In the genomic region with DNA sequence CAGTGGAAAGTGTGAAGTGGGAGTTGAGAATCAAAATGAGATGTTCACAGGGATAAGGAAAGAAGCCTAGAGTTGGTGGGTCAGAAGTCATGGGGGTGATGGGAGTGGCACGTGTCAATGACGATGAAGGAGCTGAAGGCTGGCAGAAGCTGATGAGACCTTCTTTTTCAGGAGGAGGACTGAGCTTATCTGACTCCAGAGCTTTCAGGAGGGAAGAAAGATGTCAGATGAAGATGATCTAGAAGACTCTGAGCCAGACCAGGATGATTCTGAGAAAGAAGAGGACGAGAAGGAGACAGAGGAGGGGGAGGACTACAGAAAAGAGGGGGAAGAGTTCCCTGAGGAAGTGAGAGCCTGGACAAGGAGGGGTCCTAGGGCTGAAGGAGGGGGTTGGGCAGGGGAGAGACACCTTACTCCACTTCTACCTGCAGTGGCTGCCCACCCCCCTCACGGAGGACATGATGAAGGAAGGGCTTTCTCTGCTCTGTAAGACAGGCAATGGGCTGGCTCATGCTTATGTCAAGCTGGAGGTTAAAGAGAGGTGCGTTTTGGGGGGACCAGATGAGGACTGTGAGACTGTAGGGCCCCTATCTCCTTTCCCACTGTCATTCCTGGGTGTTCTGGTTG, we compare ENCODE assay signal across 11 cellular contexts. TPM values are rescaled to one million over a fixed set of nuclear protein-coding genes. Genes with fewer than 3 reads are reported as not detected.
DNase-seq lines count a peak whose midpoint lies in the region; ATAC-seq, FAIRE-seq and TF ChIP-seq lines count a peak whose summit lies in the region.
"Had no signal": no experiment of that assay in that cellular context is flagged by ENCODE, and none has a peak within 500 bp of the region (broad histone marks: within the 10 kb centered on the region; RNA-seq: fewer than 3 reads in every experiment).

No MANE protein-coding gene starts in this region.

- H4K20me1 ChIP-seq in GM12878 (ENCODE audit: control insufficient read depth, insufficient read depth) = no peaks in the 10 kb centered on the region

- H3K4me2 ChIP-seq in GM12878 (ENCODE audit: control insufficient read depth, insufficient read depth) = peak overlapping the region; percentile 83; the same call in 1 of the 2 replicates

- no peak for TF ChIP-seq EP300 in GM12878 (IDR thresholded peaks at IDR 0.05; ENCODE audit: borderline replicate concordance in 1 of 2, control insufficient read depth in 1 of 2, low read depth in 2 of 2, low read length in 2 of 2)

- SMC1A ChIA-PET in GM12878 (lab: Charles Lee; ENCODE audit: uncharacterized antibody, unreplicated experiment) = interaction anchor here (0.7 to 1.5 kb wide), 4 partner anchors 8 to 208 kb away, joined by 3 read pairs; no protein-coding TSS in a partner anchor

- H3K36me3 Mint-ChIP-seq in activated CD4-positive, alpha-beta T cell treated with anti-CD3 and anti-CD28 coated beads for 36 hours (ENCODE audit: low read depth) = no peaks in the 10 kb centered on the region
- H3K36me3 Mint-ChIP-seq: activated naive CD8-positive, alpha-beta T cell treated with anti-CD3 and anti-CD28 coated beads for 36 hours; WTC11 had no signal

- no TSS peak for BruUV-seq in GM12878 (replicated peaks; lab: Mats Ljungman, UMichigan)

- H3K9me3 Mint-ChIP-seq in activated CD4-positive, alpha-beta T cell treated with anti-CD3 and anti-CD28 coated beads for 36 hours (ENCODE audit: low read depth) = no peaks in the 10 kb centered on the region
- H3K9me3 Mint-ChIP-seq: activated naive CD8-positive, alpha-beta T cell treated with anti-CD3 and anti-CD28 coated beads for 36 hours; WTC11 had no signal

- RAD21 ChIA-PET in GM12878 (lab: Charles Lee; ENCODE audit: unreplicated experiment) = interaction anchor here (1.8 kb wide), 1 partner anchor 33 kb away, joined by 7 read pairs; a partner anchor contains a TSS

- TF ChIP-seq POLR2A in GM12878 (IDR thresholded peaks at IDR 0.05; ENCODE audit: low read depth, low read length) = no peak

- H3K9me3 ChIP-seq in cardiac muscle cell (ENCODE audit: low read depth) (no peaks in the 10 kb centered on the region), GM12878 (replicated peaks; ENCODE audit: control insufficient read depth, insufficient read depth, low read length) (no peaks in the 10 kb centered on the region), lower lobe of right lung (no peaks in the 10 kb centered on the region), upper lobe of right lung (no peaks in the 10 kb centered on the region)

- no peak overlapping the region for H3K27ac ChIP-seq in cardiac muscle cell
- H3K27ac ChIP-seq in GM12878 (ENCODE audit: control insufficient read depth, insufficient read depth) = no peak overlapping the region
- peak overlapping the region; percentile 82 for H3K27ac ChIP-seq in lower lobe of right lung
- H3K27ac ChIP-seq in upper lobe of right lung = peak overlapping the region; percentile 83

- TF ChIP-seq CTCF in cardiac muscle cell (IDR thresholded peaks at IDR 0.05; ENCODE audit: low read depth, low read length) (no peak), GM12878 (IDR thresholded peaks at IDR 0.05 in 2 of 3, conservative IDR thresholded peaks at IDR 0.05 in 1 of 3; ENCODE audit: control insufficient read depth in 2 of 3, extremely low read depth in 1 of 3, insufficient read depth in 1 of 3, low read depth in 3 of 3, low read length in 3 of 3) (no peak), lower lobe of right lung (IDR thresholded peaks at IDR 0.05) (no peak), upper lobe of right lung (IDR thresholded peaks at IDR 0.05) (no peak)

- H3K36me3 ChIP-seq in cardiac muscle cell (no peaks in the 10 kb centered on the region), GM12878 (ENCODE audit: control insufficient read depth in 2 of 2, insufficient read depth in 2 of 2, low read length in 1 of 2) (no peaks in the 10 kb centered on the region), lower lobe of right lung (peaks cover 5% of the 10 kb centered on the region), upper lobe of right lung (no peaks in the 10 kb centered on the region)

- intact Hi-C loops in cardiac septum (cut with DNase I) (loop anchor here (2.0 kb wide), 1 partner anchor 33 kb away; a partner anchor contains a TSS), GM12878 (cut with micrococcal nuclease; ENCODE audit: unreplicated experiment) (no loop called here), lower lobe of right lung (cut with DNase I) (no loop called here), upper lobe of right lung (cut with DNase I) (no loop called here)
- intact Hi-C loops in activated CD4-positive, alpha-beta T cell treated with anti-CD3 and anti-CD28 coated beads for 36 hours (cut with DNase I, micrococcal nuclease) = loop anchor here in 1 of 2 experiments (2.0 kb wide), 1 partner anchor 31 kb away; no protein-coding TSS in a partner anchor

- no peak overlapping the region for H2AFZ ChIP-seq in GM12878 (ENCODE audit: control insufficient read depth, low read depth, low read length)

- no peak for TF ChIP-seq RAD21 in GM12878 (IDR thresholded peaks at IDR 0.05; ENCODE audit: insufficient read depth, low read depth, low read length)

- FAIRE-seq in GM12878 (lab: Jason Lieb, UNC) = no peak
- FAIRE-seq in GM19239 (lab: Jason Lieb, UNC) = no peak

- ATAC-seq in GM12878 (no peak), lower lobe of right lung (no peak), upper lobe of right lung (no peak)
- ATAC-seq in activated CD4-positive, alpha-beta T cell treated with anti-CD3 and anti-CD28 coated beads for 36 hours = no peak

- H3K27me3 ChIP-seq in cardiac muscle cell = no peaks in the 10 kb centered on the region
- no peaks in the 10 kb centered on the region for H3K27me3 ChIP-seq in GM12878 (replicated peaks in 1 of 2; ENCODE audit: control insufficient read depth in 2 of 2, insufficient read depth in 2 of 2, low read length in 1 of 2)
- H3K27me3 ChIP-seq in lower lobe of right lung (ENCODE audit: low read depth) = no peaks in the 10 kb centered on the region
- no peaks in the 10 kb centered on the region for H3K27me3 ChIP-seq in upper lobe of right lung

- H3K79me2 ChIP-seq in GM12878 (ENCODE audit: control insufficient read depth, insufficient read depth, low read length) = no peaks in the 10 kb centered on the region

- no peak for DNase-seq in cardiac muscle cell (ENCODE audit: low read depth in 1 of 2, low spot score in 1 of 2)
- DNase-seq in cardiac septum (ENCODE audit: low spot score) = no peak
- DNase-seq in GM12878 (ENCODE audit: low read depth, low spot score) = no peak
- peak; percentile 24 for DNase-seq in lower lobe of right lung
- DNase-seq in upper lobe of right lung = no peak
- DNase-seq in A172 (ENCODE audit: low spot score) = no peak
- no peak for DNase-seq in activated CD4-positive, alpha-beta T cell treated with anti-CD3 and anti-CD28 coated beads for 36 hours
- DNase-seq in GM19239 (ENCODE audit: insufficient read length, low spot score) = no peak
- DNase-seq: stimulated activated CD4-positive, alpha-beta T cell treated with anti-CD3 and anti-CD28 coated beads, Interleukin-2, amount 100 ng/mL, for 48 hours had no signal

- WGBS in GM12878 (ENCODE audit: insufficient coverage, insufficient replicate concordance, low lambda C conversion rate, missing lambda C conversion rate) = 53% methylated on average over 5 of the region's 5 CpGs

- in situ Hi-C loops in GM12878 (cut with MboI) = no loop called here

- H3K4me1 ChIP-seq in cardiac muscle cell (ENCODE audit: low read depth) = peaks cover 4% of the 10 kb centered on the region
- H3K4me1 ChIP-seq in GM12878 (ENCODE audit: control insufficient read depth, insufficient read depth, low read length) = 0 out of 2 replicates have a peak, but pooled peaks cover 3% of the 10 kb centered on the region
- H3K4me1 ChIP-seq in lower lobe of right lung = peaks cover 13% of the 10 kb centered on the region
- peaks cover 4% of the 10 kb centered on the region for H3K4me1 ChIP-seq in upper lobe of right lung

- H3K27ac Mint-ChIP-seq in activated CD4-positive, alpha-beta T cell treated with anti-CD3 and anti-CD28 coated beads for 36 hours = no peak overlapping the region
- H3K27ac Mint-ChIP-seq: activated naive CD8-positive, alpha-beta T cell treated with anti-CD3 and anti-CD28 coated beads for 36 hours; WTC11 had no signal

- H3K4me3 ChIP-seq in cardiac muscle cell (peak overlapping the region; percentile 70), GM12878 (peak overlapping the region; percentile 93), lower lobe of right lung (peak overlapping the region; percentile 68), upper lobe of right lung (peak overlapping the region; percentile 63)

- POLR2A ChIA-PET in GM12878 (lab: Charles Lee) = interaction anchor here (0.8 to 4.3 kb wide), 9 partner anchors 9 to 54 kb away, joined by 3 to 18 read pairs (median 4); a partner anchor contains a TSS
- POLR2A ChIA-PET in activated CD4-positive, alpha-beta T cell treated with anti-CD3 and anti-CD28 coated beads for 36 hours (lab: Charles Lee) = interaction anchor here (0.7 to 1.6 kb wide), 3 partner anchors 33 to 38 kb away, joined by 4 to 6 read pairs (median 4); a partner anchor contains a TSS

- no peaks in the 10 kb centered on the region for H3K27me3 Mint-ChIP-seq in activated CD4-positive, alpha-beta T cell treated with anti-CD3 and anti-CD28 coated beads for 36 hours
- H3K27me3 Mint-ChIP-seq: activated naive CD8-positive, alpha-beta T cell treated with anti-CD3 and anti-CD28 coated beads for 36 hours had no signal

- H3K9ac ChIP-seq in GM12878 (ENCODE audit: control insufficient read depth, insufficient read depth, low read length) = no peak overlapping the region

- no peak overlapping the region for H3K4me3 Mint-ChIP-seq in activated CD4-positive, alpha-beta T cell treated with anti-CD3 and anti-CD28 coated beads for 36 hours
- H3K4me3 Mint-ChIP-seq: activated naive CD8-positive, alpha-beta T cell treated with anti-CD3 and anti-CD28 coated beads for 36 hours; WTC11 had no signal

- peaks cover 4% of the 10 kb centered on the region for H3K4me1 Mint-ChIP-seq in activated CD4-positive, alpha-beta T cell treated with anti-CD3 and anti-CD28 coated beads for 36 hours

- CTCF ChIA-PET in GM12878 (lab: Yijun Ruan, JAX) = interaction anchor here (0.7 to 4.5 kb wide), 5 partner anchors 11 to 36 kb away, joined by 3 to 21 read pairs (median 10); a partner anchor contains a TSS
- CTCF ChIA-PET in activated CD4-positive, alpha-beta T cell treated with anti-CD3 and anti-CD28 coated beads for 36 hours (lab: Charles Lee) = interaction anchor here (0.6 to 3.8 kb wide), 8 partner anchors 9 to 188 kb away, joined by 3 to 23 read pairs (median 3); a partner anchor contains a TSS

RNA-seq across cellular contexts. Expression of a gene that starts 0.9 kb away (rescaled TPM):
- total RNA-seq in cardiac muscle cell = 17.5 and 18.8 TPM in 2 replicates
- 23.7 and 24.8 TPM in 2 replicates for polyA plus RNA-seq in cardiac muscle cell
- 13.3 TPM for total RNA-seq in cardiac septum
- 13.0 and 13.8 TPM in 2 replicates for total RNA-seq in GM12878 (2013; cell fraction: nucleolus; rRNA removed)
- total RNA-seq in GM12878 (2014; rRNA removed) = 2.8 and 4.7 TPM in 2 replicates
- 4.0 and 4.3 TPM in 2 replicates for total RNA-seq in GM12878 (2014; rRNA removed; fragmentation: Illumina TruSeq; extraction: Trizol)
- total RNA-seq in GM12878 (2021) = 3.1 and 3.8 TPM in 2 replicates
- polyA plus RNA-seq in GM12878 (2011; ENCODE audit: low read depth) = 7.8 TPM
- polyA plus RNA-seq in GM12878 (2011; rRNA removed) = 5.6 and 6.9 TPM in 2 replicates
- 6.6 and 7.0 TPM in 2 replicates for polyA plus RNA-seq in GM12878 (2011; cell fraction: cytosol; rRNA removed)
- polyA plus RNA-seq in GM12878 (2011; cell fraction: nucleus; rRNA removed) = 3.3 and 4.4 TPM in 2 replicates
- 7.4 and 7.6 TPM in 2 replicates for polyA plus RNA-seq in GM12878 (2012)
- polyA plus RNA-seq in GM12878 (2014; fragmentation: Illumina TruSeq; extraction: Trizol) = 5.2 and 5.4 TPM in 2 replicates
- polyA plus RNA-seq in GM12878 (2014; fragmentation: Nextera tagmentation; extraction: Ambion mirVana) = 1 to 10 TPM; 1.4 to 2.5 TPM
- 3.1 and 3.3 TPM in 2 replicates for polyA plus RNA-seq in GM12878 (2014; rRNA removed)
- 1 to 10 TPM; 3.5 to 5.4 TPM for polyA plus RNA-seq in GM12878 (2016; fragmentation: Nextera tagmentation; extraction: Ambion mirVana)
- polyA minus RNA-seq in GM12878 (2011; rRNA and poly(A)+ RNA removed) = 5.8 and 6.2 TPM in 2 replicates
- polyA minus RNA-seq in GM12878 (2011; cell fraction: cytosol; rRNA and poly(A)+ RNA removed) = 1.0 TPM in 1 of 2 replicates, not detected in the other
- 1.7 TPM in 2 replicates for polyA minus RNA-seq in GM12878 (2011; cell fraction: nucleus; rRNA and poly(A)+ RNA removed)
- total RNA-seq in lower lobe of right lung = 26.6 TPM
- 13.3 TPM for total RNA-seq in upper lobe of right lung
- total RNA-seq in A172 (2014; rRNA removed; shearing (Covaris generic)) = 8.3 and 14.4 TPM in 2 replicates
- 1 to 10 TPM; 6.4 to 7.0 TPM for total RNA-seq in activated CD4-positive, alpha-beta T cell treated with anti-CD3 and anti-CD28 coated beads for 36 hours

RNA-seq across cellular contexts. Expression of a gene that starts 8.9 kb away (rescaled TPM):
- total RNA-seq in cardiac muscle cell (56.2 and 87.7 TPM in 2 replicates), cardiac septum (29.7 TPM), GM12878 (2014; rRNA removed) (24.8 and 28.0 TPM in 2 replicates), GM12878 (2014; rRNA removed; fragmentation: Illumina TruSeq; extraction: Trizol) (25.3 and 25.8 TPM in 2 replicates), GM12878 (2021) (65.4 and 65.5 TPM in 2 replicates), lower lobe of right lung (41.9 TPM), upper lobe of right lung (41.8 TPM)
- polyA plus RNA-seq in cardiac muscle cell (133 and 154 TPM in 2 replicates), GM12878 (2011; rRNA removed) (159 and 196 TPM in 2 replicates), GM12878 (2014; fragmentation: Illumina TruSeq; extraction: Trizol) (59.1 and 61.1 TPM in 2 replicates), GM12878 (2014; fragmentation: Nextera tagmentation; extraction: Ambion mirVana) (10 to 100 TPM; 37.3 to 42.1 TPM), GM12878 (2014; rRNA removed) (61.3 and 68.1 TPM in 2 replicates), GM12878 (2016; fragmentation: Nextera tagmentation; extraction: Ambion mirVana) (10 to 100 TPM; 39.8 to 44.1 TPM)
- total RNA-seq in GM12878 (2013; cell fraction: nucleolus; rRNA removed) = 124 and 142 TPM in 2 replicates
- 159 TPM for polyA plus RNA-seq in GM12878 (2011; ENCODE audit: low read depth)
- polyA plus RNA-seq in GM12878 (2011; cell fraction: cytosol; rRNA removed) = 187 and 271 TPM in 2 replicates
- 494 and 720 TPM in 2 replicates for polyA plus RNA-seq in GM12878 (2011; cell fraction: nucleus; rRNA removed)
- polyA plus RNA-seq in GM12878 (2012) = 181 and 207 TPM in 2 replicates
- 91.5 and 121 TPM in 2 replicates for polyA minus RNA-seq in GM12878 (2011; rRNA and poly(A)+ RNA removed)
- polyA minus RNA-seq in GM12878 (2011; cell fraction: cytosol; rRNA and poly(A)+ RNA removed) = 31.0 and 39.8 TPM in 2 replicates
- polyA minus RNA-seq in GM12878 (2011; cell fraction: nucleus; rRNA and poly(A)+ RNA removed) = 60.9 and 69.0 TPM in 2 replicates
- total RNA-seq in A172 (2014; rRNA removed; shearing (Covaris generic)) = 21.5 and 24.7 TPM in 2 replicates
- total RNA-seq in activated CD4-positive, alpha-beta T cell treated with anti-CD3 and anti-CD28 coated beads for 36 hours = 100 to 1,000 TPM; 301 to 317 TPM

RNA-seq across cellular contexts. Expression of a gene that starts 22.2 kb away (rescaled TPM):
- total RNA-seq in cardiac muscle cell (28.1 and 46.4 TPM in 2 replicates), cardiac septum (76.9 TPM), GM12878 (2014; rRNA removed) (2.6 and 3.3 TPM in 2 replicates), GM12878 (2014; rRNA removed; fragmentation: Illumina TruSeq; extraction: Trizol) (2.0 and 2.6 TPM in 2 replicates), GM12878 (2021) (38.0 and 44.5 TPM in 2 replicates), lower lobe of right lung (123 TPM), upper lobe of right lung (149 TPM)
- polyA plus RNA-seq in cardiac muscle cell (22.8 and 37.8 TPM in 2 replicates), GM12878 (2011; rRNA removed) (1.4 and 3.9 TPM in 2 replicates), GM12878 (2014; fragmentation: Illumina TruSeq; extraction: Trizol) (5.8 and 15.4 TPM in 2 replicates), GM12878 (2014; fragmentation: Nextera tagmentation; extraction: Ambion mirVana) (under 1 TPM; 0.08 to 0.15 TPM), GM12878 (2014; rRNA removed) (19.7 and 28.8 TPM in 2 replicates), GM12878 (2016; fragmentation: Nextera tagmentation; extraction: Ambion mirVana) (1 to 10 TPM; 6.1 to 6.2 TPM)
- 26.1 and 27.4 TPM in 2 replicates for total RNA-seq in GM12878 (2013; cell fraction: nucleolus; rRNA removed)
- polyA plus RNA-seq in GM12878 (2011; ENCODE audit: low read depth) = 10.7 TPM
- polyA plus RNA-seq in GM12878 (2011; cell fraction: cytosol; rRNA removed) = 4.6 and 4.8 TPM in 2 replicates
- 53.3 and 76.2 TPM in 2 replicates for polyA plus RNA-seq in GM12878 (2011; cell fraction: nucleus; rRNA removed)
- polyA plus RNA-seq in GM12878 (2012) = 30.2 and 35.7 TPM in 2 replicates
- 3.0 and 6.6 TPM in 2 replicates for polyA minus RNA-seq in GM12878 (2011; rRNA and poly(A)+ RNA removed)
- 9.7 and 12.0 TPM in 2 replicates for polyA minus RNA-seq in GM12878 (2011; cell fraction: cytosol; rRNA and poly(A)+ RNA removed)
- polyA minus RNA-seq in GM12878 (2011; cell fraction: nucleus; rRNA and poly(A)+ RNA removed) = 8.9 and 19.5 TPM in 2 replicates
- total RNA-seq in A172 (2014; rRNA removed; shearing (Covaris generic)) = 3.1 and 6.6 TPM in 2 replicates
- 10 to 100 TPM; 32.2 to 32.4 TPM for total RNA-seq in activated CD4-positive, alpha-beta T cell treated with anti-CD3 and anti-CD28 coated beads for 36 hours

RNA-seq across cellular contexts. Expression of a gene that starts 32.4 kb away (rescaled TPM):
- total RNA-seq in cardiac muscle cell (11.6 and 12.3 TPM in 2 replicates), cardiac septum (4.5 TPM), GM12878 (2014; rRNA removed) (4.2 and 5.6 TPM in 2 replicates), GM12878 (2014; rRNA removed; fragmentation: Illumina TruSeq; extraction: Trizol) (1.8 and 2.0 TPM in 2 replicates), GM12878 (2021) (3.4 and 3.9 TPM in 2 replicates), lower lobe of right lung (25.5 TPM), upper lobe of right lung (30.2 TPM)
- polyA plus RNA-seq in cardiac muscle cell (13.5 and 15.6 TPM in 2 replicates), GM12878 (2011; rRNA removed) (0.29 and 0.58 TPM in 2 replicates), GM12878 (2014; fragmentation: Illumina TruSeq; extraction: Trizol) (0.24 and 0.56 TPM in 2 replicates), GM12878 (2014; fragmentation: Nextera tagmentation; extraction: Ambion mirVana) (under 1 TPM; 0.08 to 0.24 TPM), GM12878 (2014; rRNA removed) (4.9 and 5.6 TPM in 2 replicates), GM12878 (2016; fragmentation: Nextera tagmentation; extraction: Ambion mirVana) (1 to 10 TPM; 4.7 to 5.3 TPM)
- 0.34 and 0.52 TPM in 2 replicates for total RNA-seq in GM12878 (2013; cell fraction: nucleolus; rRNA removed)
- polyA plus RNA-seq in GM12878 (2011; ENCODE audit: low read depth) = 0.56 TPM
- polyA plus RNA-seq in GM12878 (2011; cell fraction: cytosol; rRNA removed) = 0.87 and 1.3 TPM in 2 replicates
- 1.1 and 1.2 TPM in 2 replicates for polyA plus RNA-seq in GM12878 (2011; cell fraction: nucleus; rRNA removed)
- polyA plus RNA-seq in GM12878 (2012) = 2.0 and 2.2 TPM in 2 replicates
- 0.21 and 0.22 TPM in 2 replicates for polyA minus RNA-seq in GM12878 (2011; rRNA and poly(A)+ RNA removed)
- 0.94 TPM in 1 of 2 replicates, not detected in the other for polyA minus RNA-seq in GM12878 (2011; cell fraction: cytosol; rRNA and poly(A)+ RNA removed)
- 0.73 and 1.1 TPM in 2 replicates for polyA minus RNA-seq in GM12878 (2011; cell fraction: nucleus; rRNA and poly(A)+ RNA removed)
- 7.9 and 10.2 TPM in 2 replicates for total RNA-seq in A172 (2014; rRNA removed; shearing (Covaris generic))
- 1 to 10 TPM; 1.7 to 2.2 TPM for total RNA-seq in activated CD4-positive, alpha-beta T cell treated with anti-CD3 and anti-CD28 coated beads for 36 hours

RNA-seq across cellular contexts. Expression of a gene that starts 38.1 kb away (rescaled TPM):
- total RNA-seq in cardiac muscle cell (not detected in 2 replicates), cardiac septum (not detected), GM12878 (2014; rRNA removed) (not detected in 2 replicates), GM12878 (2014; rRNA removed; fragmentation: Illumina TruSeq; extraction: Trizol) (not detected in 2 replicates), GM12878 (2021) (not detected in 2 replicates), lower lobe of right lung (not detected), upper lobe of right lung (not detected)
- polyA plus RNA-seq in cardiac muscle cell (not detected in 2 replicates), GM12878 (2011; rRNA removed) (not detected in 2 replicates), GM12878 (2014; fragmentation: Illumina TruSeq; extraction: Trizol) (not detected in 2 replicates), GM12878 (2014; fragmentation: Nextera tagmentation; extraction: Ambion mirVana) (not detected), GM12878 (2014; rRNA removed) (not detected in 2 replicates), GM12878 (2016; fragmentation: Nextera tagmentation; extraction: Ambion mirVana) (not detected)
- not detected in 2 replicates for total RNA-seq in GM12878 (2013; cell fraction: nucleolus; rRNA removed)
- polyA plus RNA-seq in GM12878 (2011; ENCODE audit: low read depth) = not detected
- not detected in 2 replicates for polyA plus RNA-seq in GM12878 (2011; cell fraction: cytosol; rRNA removed)
- not detected in 2 replicates for polyA plus RNA-seq in GM12878 (2011; cell fraction: nucleus; rRNA removed)
- not detected in 2 replicates for polyA plus RNA-seq in GM12878 (2012)
- polyA minus RNA-seq in GM12878 (2011; rRNA and poly(A)+ RNA removed) = not detected in 2 replicates
- not detected in 2 replicates for polyA minus RNA-seq in GM12878 (2011; cell fraction: cytosol; rRNA and poly(A)+ RNA removed)
- not detected in 2 replicates for polyA minus RNA-seq in GM12878 (2011; cell fraction: nucleus; rRNA and poly(A)+ RNA removed)
- total RNA-seq in A172 (2014; rRNA removed; shearing (Covaris generic)) = not detected in 2 replicates
- total RNA-seq in activated CD4-positive, alpha-beta T cell treated with anti-CD3 and anti-CD28 coated beads for 36 hours = not detected
- total RNA-seq: activated naive CD8-positive, alpha-beta T cell treated with anti-CD3 and anti-CD28 coated beads for 36 hours; WTC11 had no signal

Comparison
In these comparisons a context has a peak if more than half of its experiments do, and no peak if none do; other contexts are left out.
1. H3K27ac ChIP-seq: peak in lower lobe of right lung (single experiment) and upper lobe of right lung (single experiment); none in cardiac muscle cell (single experiment) and GM12878 (single experiment).
2. Peak in every context shown above with its lines, with median percentiles within 50 percentile points of each other: H3K4me3 ChIP-seq.